ENCODE assay signal across 29 cellular contexts in the genomic region with DNA sequence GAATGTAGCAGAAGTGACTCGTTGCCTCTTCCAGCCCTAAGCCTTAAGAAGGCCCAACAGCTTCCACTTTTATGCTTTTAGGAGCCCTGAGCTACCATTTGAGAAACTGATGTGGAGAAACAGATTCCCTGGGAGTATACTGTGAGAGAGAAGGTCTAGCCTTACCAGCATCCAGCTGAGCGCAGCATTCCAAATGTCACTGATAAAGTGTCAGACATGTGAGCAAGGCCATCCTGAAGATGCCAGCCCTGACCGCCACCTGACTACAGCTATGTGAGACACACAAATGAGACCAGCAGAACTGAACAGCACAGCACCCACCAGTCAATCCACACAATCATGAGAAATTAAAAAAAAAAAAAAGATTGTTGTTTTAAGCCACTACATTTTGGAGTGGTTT.
"Had no signal": no experiment of that assay in that cellular context is flagged by ENCODE, and none has a peak within 500 bp of the region (broad histone marks: within the 10 kb centered on the region; RNA-seq: fewer than 3 reads in every experiment).

No MANE protein-coding gene starts in this region.

- H3K4me1 Mint-ChIP-seq: natural killer cell, nephron, neural progenitor cell had no signal

- H3K4me3 Mint-ChIP-seq: natural killer cell; nephron; neural progenitor cell; stimulated activated memory B cell treated with anti-CD40 and anti-IgM and Interleukin-4, amounts not matched to agents 10 μg/mL and 1 μg/mL and 100 μg/mL, for 72 hours; stimulated activated naive CD8-positive, alpha-beta T cell treated with anti-CD3 and anti-CD28 coated beads, Interleukin-15, amount 100 ng/mL, for 72 hours had no signal

- H3K79me2 ChIP-seq: parathyroid adenoma had no signal

- H3K36me3 ChIP-seq: neural progenitor cell, ovary, right lobe of liver, sigmoid colon, suprapubic skin, tibial artery, transverse colon, upper lobe of left lung, vagina had no signal

- H3K27me3 Mint-ChIP-seq: progenitor cell of endocrine pancreas; stimulated activated memory B cell treated with anti-CD40 and anti-IgM and Interleukin-4, amounts not matched to agents 10 μg/mL and 1 μg/mL and 100 μg/mL, for 72 hours had no signal

- H3K4me2 ChIP-seq: neural progenitor cell had no signal

- H3K27ac ChIP-seq: neural progenitor cell, ovary, parathyroid adenoma, psoas muscle, right lobe of liver, sigmoid colon, suprapubic skin, testis, tibial artery, transverse colon, upper lobe of left lung, vagina had no signal

- H2AFZ ChIP-seq: neural progenitor cell, parathyroid adenoma had no signal

- H3K4me1 ChIP-seq: neural progenitor cell, parathyroid adenoma, psoas muscle, sigmoid colon, suprapubic skin, testis, tibial artery, transverse colon, upper lobe of left lung, vagina had no signal

- H3K27ac Mint-ChIP-seq: natural killer cell; nephron; neural progenitor cell; progenitor cell of endocrine pancreas; stimulated activated memory B cell treated with anti-CD40 and anti-IgM and Interleukin-4, amounts not matched to agents 10 μg/mL and 1 μg/mL and 100 μg/mL, for 72 hours had no signal

- H3K27me3 ChIP-seq: neural progenitor cell, ovary, right lobe of liver, sigmoid colon, testis, transverse colon, upper lobe of left lung, vagina had no signal

- H3K9me3 ChIP-seq: ovary, psoas muscle, right lobe of liver, sigmoid colon, suprapubic skin, testis, tibial artery, transverse colon, upper lobe of left lung, vagina had no signal

- H3K9me3 Mint-ChIP-seq: natural killer cell; nephron; stimulated activated memory B cell treated with anti-CD40 and anti-IgM and Interleukin-4, amounts not matched to agents 10 μg/mL and 1 μg/mL and 100 μg/mL, for 72 hours; stimulated activated naive CD8-positive, alpha-beta T cell treated with anti-CD3 and anti-CD28 coated beads, Interleukin-15, amount 100 ng/mL, for 72 hours had no signal

- DNase-seq: natural killer cell; occipital lobe; ovary; posterior cingulate gyrus; psoas muscle; right cardiac atrium; right lobe of liver; sigmoid colon; small intestine; stimulated activated CD4-positive, alpha-beta T cell treated with anti-CD3 and anti-CD28 coated beads, Interleukin-15, amount 100 ng/mL, for 24 hours; stimulated activated CD4-positive, alpha-beta T cell treated with anti-CD3 and anti-CD28 coated beads, Interleukin-2, amount 100 ng/mL, for 24 hours; stimulated activated CD4-positive, alpha-beta T cell treated with anti-CD3 and anti-CD28 coated beads, Interleukin-2, amount 100 ng/mL, for 48 hours; stimulated activated CD4-positive, alpha-beta T cell treated with anti-CD3 and anti-CD28 coated beads, Interleukin-4, amount 100 ng/mL, for 4 hours; stimulated activated CD8-positive, alpha-beta memory T cell treated with anti-CD3 and anti-CD28 coated beads, Interleukin-4, amount 100 ng/mL, for 48 hours; stimulated activated naive CD4-positive, alpha-beta T cell; stimulated activated naive CD8-positive, alpha-beta T cell treated with anti-CD3 and anti-CD28 coated beads, Interleukin-15, amount 100 ng/mL, for 72 hours; stimulated activated naive CD8-positive, alpha-beta T cell treated with anti-CD3 and anti-CD28 coated beads, Interleukin-15, Interleukin-2, amounts not matched to agents 100 U/mL and 50 U/mL, for 24 hours; substantia nigra; testis; tibial artery; transverse colon; upper lobe of left lung had no signal

- H3K4me3 ChIP-seq: neural progenitor cell, ovary, psoas muscle, right lobe of liver, sigmoid colon, suprapubic skin, testis, tibial artery, transverse colon, upper lobe of left lung, vagina had no signal

- H3K36me3 Mint-ChIP-seq: natural killer cell; neural progenitor cell; stimulated activated memory B cell treated with anti-CD40 and anti-IgM and Interleukin-4, amounts not matched to agents 10 μg/mL and 1 μg/mL and 100 μg/mL, for 72 hours had no signal

- H3K9ac ChIP-seq: neural progenitor cell, parathyroid adenoma had no signal

- ATAC-seq: natural killer cell; psoas muscle; right cardiac atrium; right lobe of liver; stimulated activated memory B cell treated with anti-CD40 and anti-IgM and Interleukin-4, amounts not matched to agents 10 μg/mL and 1 μg/mL and 100 μg/mL, for 72 hours; stimulated activated naive CD8-positive, alpha-beta T cell treated with anti-CD3 and anti-CD28 coated beads, Interleukin-15, amount 100 ng/mL, for 72 hours; stimulated activated naive CD8-positive, alpha-beta T cell treated with anti-CD3 and anti-CD28 coated beads, Interleukin-15, Interleukin-2, amounts not matched to agents 100 U/mL and 50 U/mL, for 24 hours had no signal
